In genomic region chr6:135002229-135002844, GRCh38 we compare ENCODE assay signal across 8 cellular contexts. TPM values are rescaled to one million over a fixed set of nuclear protein-coding genes. Genes with fewer than 3 reads are reported as not detected.
DNase-seq lines count a peak whose midpoint lies in the region; ATAC-seq and TF ChIP-seq lines count a peak whose summit lies in the region.

No MANE protein-coding gene starts in this region.

- no peak for ATAC-seq in HG02973 (IDR thresholded peaks at IDR 0.05; ENCODE audit: unreplicated experiment)

- no peaks in the 10 kb centered on the region for H3K9me3 ChIP-seq in spleen

- no peak overlapping the region for H3K4me3 ChIP-seq in spleen

- intact Hi-C loops in spleen (cut with DNase I; ENCODE audit: low total_unique reads) = no loop called here
- intact Hi-C loops in activated CD4-positive, alpha-beta T cell treated with anti-CD3 and anti-CD28 coated beads, Interleukin-2, amount 10 ng/mL, durations not matched to agents 24 days and 14 days (cut with micrococcal nuclease) = no loop called here

- H3K9me3 Mint-ChIP-seq in activated CD4-positive, alpha-beta T cell treated with anti-CD3 and anti-CD28 coated beads, Interleukin-2, amount 10 ng/mL, durations not matched to agents 24 days and 14 days = no peaks in the 10 kb centered on the region

- no peak overlapping the region for H3K27ac Mint-ChIP-seq in activated CD4-positive, alpha-beta T cell treated with anti-CD3 and anti-CD28 coated beads, Interleukin-2, amount 10 ng/mL, durations not matched to agents 24 days and 14 days

- H3K27me3 Mint-ChIP-seq in activated CD4-positive, alpha-beta T cell treated with anti-CD3 and anti-CD28 coated beads, Interleukin-2, amount 10 ng/mL, durations not matched to agents 24 days and 14 days = no peaks in the 10 kb centered on the region

- no peak overlapping the region for H3K27ac ChIP-seq in spleen

- TF ChIP-seq CTCF in spleen (IDR thresholded peaks at IDR 0.05 in 8 of 11, conservative IDR thresholded peaks at IDR 0.05 in 3 of 11) = peak in 7 of 11 experiments; percentile 23 to 58 (median 56)

- peaks cover 19% of the 10 kb centered on the region for H3K36me3 Mint-ChIP-seq in activated CD4-positive, alpha-beta T cell treated with anti-CD3 and anti-CD28 coated beads, Interleukin-2, amount 10 ng/mL, durations not matched to agents 24 days and 14 days (ENCODE audit: low read depth)

- WGBS in spleen, 5 donors = 72 to 84% (median 79%) methylated on average over 5 of the region's 5 CpGs

- H3K4me3 Mint-ChIP-seq in activated CD4-positive, alpha-beta T cell treated with anti-CD3 and anti-CD28 coated beads, Interleukin-2, amount 10 ng/mL, durations not matched to agents 24 days and 14 days = no peak overlapping the region

- H3K36me3 ChIP-seq in spleen = peaks cover 0 to 55% (median 11%) of the 10 kb centered on the region in 6 donors

- peaks cover 16% of the 10 kb centered on the region for H3K4me1 Mint-ChIP-seq in activated CD4-positive, alpha-beta T cell treated with anti-CD3 and anti-CD28 coated beads, Interleukin-2, amount 10 ng/mL, durations not matched to agents 24 days and 14 days

- peaks cover 0 to 11% (median 0%) of the 10 kb centered on the region in 6 donors for H3K4me1 ChIP-seq in spleen

- no peaks in the 10 kb centered on the region for H3K27me3 ChIP-seq in spleen (replicated peaks in 1 of 7)

- TF ChIP-seq POLR2A in erythroblast (IDR thresholded peaks at IDR 0.05; ENCODE audit: low read length) (no peak), spleen (IDR thresholded peaks at IDR 0.05) (no peak)

- peak; percentile 13 for DNase-seq in NCI-H2196 (lab: John Stamatoyannopoulos, UW; ENCODE audit: unreplicated experiment)
- DNase-seq in NCI-H2196 treated with DMSO at 0.1 percent for 48 hours (lab: John Stamatoyannopoulos, UW; ENCODE audit: unreplicated experiment) = no peak
- peak; percentile 30 for DNase-seq in NCI-H69 (lab: John Stamatoyannopoulos, UW)
- DNase-seq in erythroblast (lab: John Stamatoyannopoulos, UW) = peak; percentile 34 to 63
- no peak for DNase-seq in spleen
- no peak for DNase-seq in NCI-H1092 treated with DMSO at 0.1 percent for 48 hours (lab: John Stamatoyannopoulos, UW)
- no peak for DNase-seq in activated CD4-positive, alpha-beta T cell treated with anti-CD3 and anti-CD28 coated beads, Interleukin-2, amount 10 ng/mL, durations not matched to agents 24 days and 14 days

RNA-seq across cellular contexts. Expression of gene HBS1L, which starts 52.3 kb away (rescaled TPM):
- 10 to 100 TPM; 33.0 to 66.9 (median 53.0) TPM for total RNA-seq in spleen
- polyA plus RNA-seq in spleen = 10 to 100 TPM; 12.3 to 18.8 (median 15.0) TPM
- total RNA-seq in activated CD4-positive, alpha-beta T cell treated with anti-CD3 and anti-CD28 coated beads, Interleukin-2, amount 10 ng/mL, durations not matched to agents 24 days and 14 days = 94.4 and 104 TPM in 2 replicates

RNA-seq across cellular contexts. Expression of gene ALDH8A1, which starts 52.4 kb away (rescaled TPM):
- total RNA-seq in spleen = 1 to 10 TPM in 6 of 7 donors, under 1 TPM in 1; 0.52 to 5.7 (median 1.2) TPM
- polyA plus RNA-seq in spleen = 1 to 10 TPM in 1 of 3 donors, under 1 TPM in 2; 0.64 to 1.0 (median 0.70) TPM
- 1.2 and 1.7 TPM in 2 replicates for total RNA-seq in activated CD4-positive, alpha-beta T cell treated with anti-CD3 and anti-CD28 coated beads, Interleukin-2, amount 10 ng/mL, durations not matched to agents 24 days and 14 days

Comparison
In these comparisons a context has a peak if more than half of its experiments do, and no peak if none do; other contexts are left out.
1. DNase-seq: peak in NCI-H2196 (single experiment), NCI-H69 (single experiment) and erythroblast (2 of 2); none in NCI-H2196 treated with DMSO at 0.1 percent for 48 hours (single experiment), spleen (single experiment), NCI-H1092 treated with DMSO at 0.1 percent for 48 hours (single experiment) and activated CD4-positive, alpha-beta T cell treated with anti-CD3 and anti-CD28 coated beads, Interleukin-2, amount 10 ng/mL, durations not matched to agents 24 days and 14 days (single experiment).